7 cellular contexts compared by ENCODE assay signal in genomic region chr1:20964540-20965484, GRCh38.
DNase-seq lines count a peak whose midpoint lies in the region; ATAC-seq lines count a peak whose summit lies in the region.

No MANE protein-coding gene starts in this region.

- no peaks in the 10 kb centered on the region for H3K27me3 ChIP-seq in mesendoderm (ENCODE audit: insufficient read depth, low read length, poor library complexity)

- no peak overlapping the region for H3K4me2 ChIP-seq in mesendoderm (ENCODE audit: low read length)

- no peak overlapping the region for H3K9ac ChIP-seq in mesendoderm (ENCODE audit: low read length)

- H3K79me1 ChIP-seq in mesendoderm (ENCODE audit: low read length): no peaks in the 10 kb centered on the region

- no peaks in the 10 kb centered on the region for H3K4me1 ChIP-seq in mesendoderm (ENCODE audit: control insufficient read depth, low read depth, low read length)

- H3K36me3 ChIP-seq in mesendoderm (ENCODE audit: control insufficient read depth, insufficient read depth, low read length): no peaks in the 10 kb centered on the region

- H2BK120ac ChIP-seq in mesendoderm (ENCODE audit: low read depth, low read length): no peak overlapping the region

- no peak overlapping the region for H3K4me3 ChIP-seq in mesendoderm (ENCODE audit: low read length)

- H3K27ac ChIP-seq in mesendoderm (ENCODE audit: low read depth, low read length): no peak overlapping the region

- no peak overlapping the region for H2AK5ac ChIP-seq in mesendoderm (ENCODE audit: low read length)

- no peaks in the 10 kb centered on the region for H3K79me2 ChIP-seq in mesendoderm (ENCODE audit: control insufficient read depth, insufficient read depth, low read length)

- WGBS in mesendoderm (ENCODE audit: extremely low coverage, insufficient coverage, low lambda C conversion rate): 100% methylated on average over 1 of the region's 7 CpGs

- H2BK5ac ChIP-seq in mesendoderm (ENCODE audit: low read length): no peak overlapping the region

- H4K8ac ChIP-seq in mesendoderm (ENCODE audit: low read depth, low read length): no peak overlapping the region

- H3K18ac ChIP-seq in mesendoderm (ENCODE audit: low read length): no peak overlapping the region

- no peak overlapping the region for H4K5ac ChIP-seq in mesendoderm (ENCODE audit: low read length)

- H2BK15ac ChIP-seq in mesendoderm (replicated peaks; ENCODE audit: low read depth): no peak overlapping the region

- no peak overlapping the region for H3K23ac ChIP-seq in mesendoderm (ENCODE audit: low read length)

- DNase-seq in NCI-H2196 treated with DMSO at 0.1 percent for 48 hours (lab: John Stamatoyannopoulos, UW; ENCODE audit: unreplicated experiment) (peak; percentile 66), mesendoderm (peak; percentile 31), cortex of kidney (lab: John Stamatoyannopoulos, UW) (no peak)

- H3K4ac ChIP-seq in mesendoderm (ENCODE audit: low read depth, low read length): no peak overlapping the region

- peak; percentile 82 for ATAC-seq in GM18907 (IDR thresholded peaks at IDR 0.05; ENCODE audit: unreplicated experiment)
- peak; percentile 74 for ATAC-seq in HG02840 (IDR thresholded peaks at IDR 0.05; ENCODE audit: low FRiP score, unreplicated experiment)
- no peak for ATAC-seq in esophagus mucosa
- no peak for ATAC-seq in GM18870 (IDR thresholded peaks at IDR 0.05; ENCODE audit: unreplicated experiment)

- no peak overlapping the region for H3K56ac ChIP-seq in mesendoderm (ENCODE audit: low read length)

Comparison
In these comparisons a context has a peak if more than half of its experiments do, and no peak if none do; other contexts are left out.
1. ATAC-seq: peak in GM18907 (single experiment) and HG02840 (single experiment); none in esophagus mucosa (single experiment) and GM18870 (single experiment).